20 cellular contexts compared by ENCODE assay signal in genomic region chr10:13399752-13400151, GRCh38.
DNase-seq lines count a peak whose midpoint lies in the region; ATAC-seq and TF ChIP-seq lines count a peak whose summit lies in the region.
"Had no signal": no experiment of that assay in that cellular context is flagged by ENCODE, and none has a peak within 500 bp of the region (broad histone marks: within the 10 kb centered on the region; RNA-seq: fewer than 3 reads in every experiment).

No MANE protein-coding gene starts in this region.

- DNase-seq in NCI-H526 (lab: John Stamatoyannopoulos, UW), result peak; percentile 33 to 51
- no peak for DNase-seq in NCI-H526 treated with DMSO at 0.1 percent for 48 hours (lab: John Stamatoyannopoulos, UW)
- DNase-seq: AML-193; CD4-positive, alpha-beta memory T cell; CD4-positive, CD25-positive, alpha-beta regulatory T cell; CD8-positive, alpha-beta memory T cell; COR-L47; DMS 273 treated with DMSO at 0.1 percent for 48 hours; DMS153; DMS53; DMS79; EL; GDM1 had no signal

- H3K27ac ChIP-seq in VCaP, result peak overlapping the region; percentile 86
- H3K27ac ChIP-seq: 22Rv1; A549; BLaER1 treated with 17β-estradiol and CSF1 and Interleukin-3, amounts not matched to agents 10 nM and 100 nM had no signal

- ATAC-seq in HG03045 (IDR thresholded peaks at IDR 0.05; ENCODE audit: unreplicated experiment), result no peak
- ATAC-seq in GM21723 (IDR thresholded peaks at IDR 0.05; ENCODE audit: unreplicated experiment), result no peak
- ATAC-seq: A549, GM12878 had no signal

- no peak for TF ChIP-seq CTCF in VCaP (conservative IDR thresholded peaks at IDR 0.05)
